Comparison of ENCODE assay signal across 13 cellular contexts in genomic region chr1:182128502-182128901, GRCh38.
DNase-seq lines count a peak whose midpoint lies in the region; ATAC-seq and TF ChIP-seq lines count a peak whose summit lies in the region.
"Had no signal": no experiment of that assay in that cellular context is flagged by ENCODE, and none has a peak within 500 bp of the region (broad histone marks: within the 10 kb centered on the region; RNA-seq: fewer than 3 reads in every experiment).

No MANE protein-coding gene starts in this region.

- TF ChIP-seq POLR2A in vagina (IDR thresholded peaks at IDR 0.05): no peak

- no peaks in the 10 kb centered on the region for H3K36me3 ChIP-seq in psoas muscle (ENCODE audit: insufficient read depth in 1 of 2, low read depth in 1 of 2)
- no peaks in the 10 kb centered on the region for H3K36me3 ChIP-seq in vagina

- no peak overlapping the region for H3K4me3 ChIP-seq in psoas muscle
- no peak overlapping the region for H3K4me3 ChIP-seq in vagina
- H3K4me3 ChIP-seq: A549, GM23248 had no signal

- DNase-seq in caudate nucleus (lab: John Stamatoyannopoulos, UW) (no peak), left lobe of liver (ENCODE audit: low spot score) (no peak), psoas muscle (no peak), vagina (ENCODE audit: extremely low spot score in 2 of 2) (no peak), COR-L47 (lab: John Stamatoyannopoulos, UW) (no peak)
- no peak for DNase-seq in stimulated activated CD4-positive, alpha-beta T cell treated with anti-CD3 and anti-CD28 coated beads, Interleukin-2, amount 100 ng/mL, for 24 hours
- DNase-seq: CD8-positive, alpha-beta memory T cell; DMS 273 treated with DMSO at 0.1 percent for 48 hours; GM23248; IMR-90 had no signal

- intact Hi-C loops in psoas muscle (cut with DNase I): no loop called here
- intact Hi-C loops in vagina (cut with DNase I): no loop called here

- H3K9me3 ChIP-seq in psoas muscle (no peaks in the 10 kb centered on the region), vagina (no peaks in the 10 kb centered on the region)

- H3K27me3 ChIP-seq in psoas muscle (ENCODE audit: insufficient read depth in 3 of 3, low read length in 2 of 3) (no peaks in the 10 kb centered on the region), vagina (no peaks in the 10 kb centered on the region)

- peak overlapping the region; percentile 36 for H3K27ac ChIP-seq in caudate nucleus (ENCODE audit: low read depth, low read length)
- H3K27ac ChIP-seq in psoas muscle: no peak overlapping the region
- peak overlapping the region; percentile 62 for H3K27ac ChIP-seq in vagina
- H3K27ac ChIP-seq: A549, GM23248 had no signal

- H3K4me1 ChIP-seq in psoas muscle (no peaks in the 10 kb centered on the region), vagina (peaks cover 56% of the 10 kb centered on the region)
- H3K4me1 ChIP-seq: A549 had no signal

- WGBS in psoas muscle, 3 donors: 76 to 91% (median 81%) methylated on average over 6 of the region's 6 CpGs

- ATAC-seq in left lobe of liver: peak; percentile 62
- peak in 3 of 4 donors; percentile 33 to 83 (median 60) for ATAC-seq in psoas muscle
- ATAC-seq in GM18498 (IDR thresholded peaks at IDR 0.05; ENCODE audit: unreplicated experiment): no peak
- ATAC-seq: A549, HCT116 had no signal

- no peak for TF ChIP-seq CTCF in psoas muscle (IDR thresholded peaks at IDR 0.05)
- no peak for TF ChIP-seq CTCF in vagina (IDR thresholded peaks at IDR 0.05)
